8 cellular contexts compared by ENCODE assay signal in the genomic region with DNA sequence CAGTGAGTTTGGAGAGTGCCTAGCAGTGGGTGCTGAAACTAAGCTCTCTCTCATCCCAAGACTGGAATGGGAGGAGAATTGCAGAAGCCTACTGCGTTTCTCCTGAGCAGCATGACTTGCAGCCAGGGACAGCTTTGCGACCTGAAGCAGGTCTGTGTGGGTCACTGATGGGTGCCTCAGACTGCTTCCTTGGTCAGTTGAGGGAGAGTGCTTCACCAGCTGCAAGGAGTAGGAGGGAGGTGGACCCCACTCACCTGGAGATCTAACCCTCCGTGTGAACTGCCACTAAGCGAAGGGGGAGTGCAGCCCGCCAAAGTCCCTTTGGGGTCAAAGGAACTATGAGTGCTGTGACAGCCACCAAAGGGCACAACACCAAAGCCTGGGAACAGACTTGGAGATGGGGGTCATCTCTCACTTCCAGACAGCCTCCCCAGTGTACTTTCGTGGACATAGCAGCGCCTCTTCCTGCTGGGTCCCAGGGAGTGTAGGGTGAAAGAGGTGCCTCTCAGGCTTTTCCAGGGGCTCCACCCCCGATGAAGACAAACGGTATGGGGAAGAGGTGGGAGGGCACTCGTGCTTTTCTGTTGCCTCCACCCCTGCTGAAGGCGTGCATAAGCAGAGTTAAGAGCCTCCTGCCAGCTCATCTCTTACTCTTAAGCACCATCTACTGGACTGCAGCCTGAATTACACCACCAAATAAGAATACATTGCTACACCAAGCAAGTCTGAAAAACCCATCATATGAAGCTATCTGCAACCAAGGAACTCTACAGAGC. TPM values are rescaled to one million over a fixed set of nuclear protein-coding genes. Genes with fewer than 3 reads are reported as not detected.
DNase-seq lines count a peak whose midpoint lies in the region; ATAC-seq and TF ChIP-seq lines count a peak whose summit lies in the region.

No MANE protein-coding gene starts in this region.

- H3K9me3 Mint-ChIP-seq in activated CD4-positive, alpha-beta memory T cell treated with anti-CD3 and anti-CD28 coated beads for 36 hours: peaks cover 4% of the 10 kb centered on the region

- peak; percentile 93 for ATAC-seq in GM19035 (IDR thresholded peaks at IDR 0.05; ENCODE audit: unreplicated experiment)
- ATAC-seq in HG03135 (IDR thresholded peaks at IDR 0.05; ENCODE audit: unreplicated experiment): peak; percentile 88

- H3K4me3 Mint-ChIP-seq in activated CD4-positive, alpha-beta memory T cell treated with anti-CD3 and anti-CD28 coated beads for 36 hours: no peak overlapping the region

- CTCF ChIA-PET in activated CD4-positive, alpha-beta memory T cell treated with anti-CD3 and anti-CD28 coated beads for 36 hours (lab: Charles Lee): interaction anchor here (0.6 to 3.4 kb wide), 37 partner anchors 8 to 688 kb away, joined by 3 to 23 read pairs (median 4); no protein-coding TSS in a partner anchor

- H3K27ac ChIP-seq in neutrophil: no peak overlapping the region

- intact Hi-C loops in activated CD4-positive, alpha-beta memory T cell treated with anti-CD3 and anti-CD28 coated beads for 36 hours (cut with micrococcal nuclease): loop anchor here (1.0 to 10.0 kb wide), 6 partner anchors 190 to 688 kb away; no protein-coding TSS in a partner anchor

- H3K4me3 ChIP-seq in fibroblast of mammary gland (ENCODE audit: control insufficient read depth, low read depth, low read length) (no peak overlapping the region), neutrophil (ENCODE audit: low read depth in 1 of 2, low read length in 1 of 2) (no peak overlapping the region)

- H3K9me3 ChIP-seq in neutrophil: no peaks in the 10 kb centered on the region

- DNase-seq in COLO829 (ENCODE audit: low spot score) (peak; percentile 11), NCI-H2227 treated with DMSO at 0.1 percent for 48 hours (lab: John Stamatoyannopoulos, UW) (peak; percentile 54), fibroblast of mammary gland (ENCODE audit: low read depth) (peak; percentile 73)
- DNase-seq in activated CD4-positive, alpha-beta memory T cell treated with anti-CD3 and anti-CD28 coated beads for 36 hours: peak; percentile 34
- no peak for DNase-seq in activated effector memory CD4-positive, alpha-beta T cell treated with anti-CD3 and anti-CD28 coated beads, Interleukin-2, amount 50 U/mL, for 16 hours

- H3K36me3 Mint-ChIP-seq in activated CD4-positive, alpha-beta memory T cell treated with anti-CD3 and anti-CD28 coated beads for 36 hours: peaks cover 2% of the 10 kb centered on the region

- H3K27ac Mint-ChIP-seq in activated CD4-positive, alpha-beta memory T cell treated with anti-CD3 and anti-CD28 coated beads for 36 hours: no peak overlapping the region

- H3K36me3 ChIP-seq in neutrophil: no peaks in the 10 kb centered on the region

- peaks cover 23% of the 10 kb centered on the region for H3K27me3 Mint-ChIP-seq in activated CD4-positive, alpha-beta memory T cell treated with anti-CD3 and anti-CD28 coated beads for 36 hours

- POLR2A ChIA-PET in activated CD4-positive, alpha-beta memory T cell treated with anti-CD3 and anti-CD28 coated beads for 36 hours (lab: Charles Lee): interaction anchor here (1.2 kb wide), 1 partner anchor 34 kb away, joined by 3 read pairs; the partner anchor contains the start of gene MACIR

- H3K4me1 ChIP-seq in neutrophil (ENCODE audit: control insufficient read depth in 1 of 2, insufficient read depth in 1 of 2, low read depth in 1 of 2, low read length in 1 of 2): peaks cover 0 to 3% of the 10 kb centered on the region in 2 experiments

- H3K4me1 Mint-ChIP-seq in activated CD4-positive, alpha-beta memory T cell treated with anti-CD3 and anti-CD28 coated beads for 36 hours (ENCODE audit: low read depth): no peaks in the 10 kb centered on the region

- H3K27me3 ChIP-seq in neutrophil: no peaks in the 10 kb centered on the region

- TF ChIP-seq CTCF in fibroblast of mammary gland (conservative IDR thresholded peaks at IDR 0.05; ENCODE audit: control insufficient read depth, insufficient read depth, low read depth, low read length) (peak; percentile 74), neutrophil (IDR thresholded peaks at IDR 0.05) (peak; percentile 67)

RNA-seq across cellular contexts. Expression of gene MACIR, which starts 34.3 kb away (rescaled TPM):
- 1 to 10 TPM; 6.6 to 7.4 TPM for total RNA-seq in activated CD4-positive, alpha-beta memory T cell treated with anti-CD3 and anti-CD28 coated beads for 36 hours
